Comparison of ENCODE assay signal across 9 cellular contexts in the genomic region with DNA sequence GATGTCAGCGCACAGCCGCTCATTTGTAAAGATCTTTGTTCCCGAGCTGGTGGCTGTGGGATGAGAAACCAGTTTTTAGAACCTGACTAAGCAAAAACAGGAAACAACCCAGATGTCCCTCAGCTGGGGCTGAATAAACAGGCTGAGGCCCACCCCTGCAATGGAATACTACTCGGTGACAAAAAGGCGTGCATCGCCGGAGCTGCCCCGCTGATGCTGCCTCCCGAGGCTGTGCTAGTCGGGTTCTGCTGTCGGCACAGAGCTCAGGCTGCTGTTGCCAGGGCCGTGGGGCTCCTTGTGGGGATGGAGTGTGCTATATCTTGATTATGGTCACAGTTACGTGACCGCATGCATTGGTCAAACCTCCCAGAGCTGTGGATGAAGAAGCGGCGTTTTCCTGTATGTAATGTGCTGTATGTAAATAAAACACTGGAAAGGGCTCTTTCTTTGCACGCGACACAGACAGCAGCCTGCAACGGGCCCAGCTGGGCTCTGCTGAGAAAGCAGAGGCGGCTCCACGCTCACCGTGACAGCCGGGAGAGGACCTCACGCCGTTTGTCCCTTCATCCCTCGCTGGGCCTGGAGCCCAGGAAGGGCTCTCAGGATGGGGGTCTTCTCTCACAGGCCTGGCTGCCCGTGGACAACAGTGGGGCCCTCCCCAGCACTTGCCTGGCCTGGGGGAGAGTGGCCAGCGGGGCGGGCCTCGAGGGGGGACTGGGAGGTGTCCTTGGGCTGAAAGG. TPM values are rescaled to one million over a fixed set of nuclear protein-coding genes. Genes with fewer than 3 reads are reported as not detected.
DNase-seq lines count a peak whose midpoint lies in the region; ATAC-seq and TF ChIP-seq lines count a peak whose summit lies in the region.
"Had no signal": no experiment of that assay in that cellular context is flagged by ENCODE, and none has a peak within 500 bp of the region (broad histone marks: within the 10 kb centered on the region; RNA-seq: fewer than 3 reads in every experiment).

No MANE protein-coding gene starts in this region.

- no peaks in the 10 kb centered on the region for H4K20me1 ChIP-seq in PC-9 (ENCODE audit: insufficient read depth)

- H3K36me3 Mint-ChIP-seq in glutamatergic neuron (ENCODE audit: unreplicated experiment): no peaks in the 10 kb centered on the region

- no peaks in the 10 kb centered on the region; the same call in 1 of the 2 replicates for H3K9me3 ChIP-seq in SJSA1 (replicated peaks)
- H3K9me3 ChIP-seq in parathyroid adenoma (ENCODE audit: control insufficient read depth, low read length): no peaks in the 10 kb centered on the region
- no peaks in the 10 kb centered on the region for H3K9me3 ChIP-seq in PC-9 (ENCODE audit: insufficient read depth, low read depth)

- H3K9ac ChIP-seq in parathyroid adenoma: no peak overlapping the region

- peaks cover 15% of the 10 kb centered on the region for H3K4me1 Mint-ChIP-seq in glutamatergic neuron (ENCODE audit: low read depth, unreplicated experiment)

- H3K27ac ChIP-seq in SJSA1 (peak overlapping the region; percentile 51), parathyroid adenoma (no peak overlapping the region), PC-9 (no peak overlapping the region)

- H3K27me3 Mint-ChIP-seq in glutamatergic neuron (ENCODE audit: unreplicated experiment): peaks cover 2% of the 10 kb centered on the region

- H2AFZ ChIP-seq in parathyroid adenoma (peak overlapping the region; percentile 69), PC-9 (no peak overlapping the region)

- no peak for ATAC-seq in GM18498 (IDR thresholded peaks at IDR 0.05; ENCODE audit: unreplicated experiment)
- no peak for ATAC-seq in GM19397 (IDR thresholded peaks at IDR 0.05; ENCODE audit: unreplicated experiment)

- H3K36me3 ChIP-seq in SJSA1: no peaks in the 10 kb centered on the region
- no peaks in the 10 kb centered on the region for H3K36me3 ChIP-seq in parathyroid adenoma (ENCODE audit: control insufficient read depth, insufficient read depth, low read length)
- H3K36me3 ChIP-seq in PC-9 (ENCODE audit: low read depth): no peaks in the 10 kb centered on the region

- BruUV-seq in PC-9 (replicated peaks; lab: Mats Ljungman, UMichigan): no TSS peak

- DNase-seq in EH (ENCODE audit: low read depth): peak; percentile 85
- peak; percentile 56 to 57 for DNase-seq in SJSA1 (ENCODE audit: low read depth in 1 of 2, low spot score in 2 of 2)
- DNase-seq in glutamatergic neuron: peak; percentile 64
- DNase-seq in PC-9: no peak
- DNase-seq in HuH-7.5 (ENCODE audit: low spot score): no peak
- DNase-seq: NCI-H226 had no signal

- H3K79me2 ChIP-seq in parathyroid adenoma (no peaks in the 10 kb centered on the region), PC-9 (ENCODE audit: low read depth) (no peaks in the 10 kb centered on the region)

- intact Hi-C loops in PC-9 (cut with micrococcal nuclease; ENCODE audit: unreplicated experiment): no loop called here

- H3K27ac Mint-ChIP-seq in glutamatergic neuron (ENCODE audit: unreplicated experiment): peak overlapping the region; percentile 98

- POLR2A ChIA-PET in PC-9 (lab: Charles Lee; ENCODE audit: unreplicated experiment): no interaction called here

- H3K4me1 ChIP-seq in SJSA1 (replicated peaks) (peaks cover 33% of the 10 kb centered on the region), parathyroid adenoma (peaks cover 10% of the 10 kb centered on the region), PC-9 (replicated peaks; ENCODE audit: insufficient read depth) (no peaks in the 10 kb centered on the region)

- no peaks in the 10 kb centered on the region for H3K9me2 ChIP-seq in PC-9 (ENCODE audit: insufficient read depth)

- no peak overlapping the region for H3K4me3 Mint-ChIP-seq in glutamatergic neuron (ENCODE audit: unreplicated experiment)

- TF ChIP-seq CTCF in glutamatergic neuron (IDR thresholded peaks at IDR 0.05; ENCODE audit: partially characterized antibody, unreplicated experiment) (no peak), parathyroid adenoma (IDR thresholded peaks at IDR 0.05) (no peak), PC-9 (conservative IDR thresholded peaks at IDR 0.05) (no peak)

- CTCF ChIA-PET in PC-9 (lab: Charles Lee): no interaction called here

- H3F3A ChIP-seq in PC-9 (ENCODE audit: insufficient read depth, low read depth): no peaks in the 10 kb centered on the region

- H3K4me3 ChIP-seq in SJSA1 (no peak overlapping the region), parathyroid adenoma (ENCODE audit: low read depth, low read length) (no peak overlapping the region), PC-9 (no peak overlapping the region)

- no peaks in the 10 kb centered on the region for H3K27me3 ChIP-seq in SJSA1 (replicated peaks)
- H3K27me3 ChIP-seq in parathyroid adenoma (ENCODE audit: control insufficient read depth, insufficient read depth, low read length): no peaks in the 10 kb centered on the region
- H3K27me3 ChIP-seq in PC-9 (ENCODE audit: insufficient read depth, low read depth): no peaks in the 10 kb centered on the region

- peak overlapping the region; percentile 28 for H3K4me2 ChIP-seq in parathyroid adenoma (ENCODE audit: low read length)
- H3K4me2 ChIP-seq in PC-9: no peak overlapping the region

- H3K9me3 Mint-ChIP-seq in glutamatergic neuron (ENCODE audit: unreplicated experiment): peaks cover 8% of the 10 kb centered on the region

RNA-seq across cellular contexts. Expression of gene RNU6ATAC, which starts 51.5 kb away (rescaled TPM):
- not detected in 2 replicates for total RNA-seq in SJSA1 (2014; rRNA removed; shearing (Covaris generic))
- 121 TPM for total RNA-seq in glutamatergic neuron (ENCODE audit: unreplicated experiment)
- total RNA-seq in PC-9 (2021): 27.2 and 64.7 TPM in 2 replicates

Comparison
In these comparisons a context has a peak if more than half of its experiments do, and no peak if none do; other contexts are left out.
1. DNase-seq: peak in EH (single experiment), SJSA1 (2 of 2) and glutamatergic neuron (single experiment); none in PC-9 (0 of 2) and HuH-7.5 (single experiment).
2. RNA of gene RNU6ATAC, which starts 51.5 kb away (total RNA-seq): 121 TPM in glutamatergic neuron (single experiment) and 27.2 to 64.7 TPM in PC-9; not detected in SJSA1; every median in the first group is over 10 times any median in the second.